7 cellular contexts compared by ENCODE assay signal in genomic region chr12:131681746-131682510, GRCh38. TPM values are rescaled to one million over a fixed set of nuclear protein-coding genes. Genes with fewer than 3 reads are reported as not detected.
DNase-seq lines count a peak whose midpoint lies in the region; ATAC-seq and TF ChIP-seq lines count a peak whose summit lies in the region.
"Not testable (repeated sequence)": the region's sequence is repeated elsewhere in the genome, so short reads cannot be mapped to it uniquely, and the experiment has no call there.

No MANE protein-coding gene starts in this region.

- not testable (repeated sequence) for H3K4me3 ChIP-seq in NB4 (ENCODE audit: low read depth, low read length)

- H3K36me3 Mint-ChIP-seq in T-helper 1 cell treated with Interleukin-12 subunit alpha and Interleukin-12 subunit beta and Interleukin-4 antibody, amounts not matched to agents 30 μg/mL and 1 μg/mL, for 36 hours (ENCODE audit: low read depth); nephron progenitor cell (ENCODE audit: low read depth): not testable (repeated sequence)

- DNase-seq in NB4 (ENCODE audit: low read depth) (peak; percentile 79), cardiac septum (ENCODE audit: low spot score) (peak; percentile 92), nephron progenitor cell (peak; percentile 79)
- peak; percentile 51 for DNase-seq in activated effector memory CD4-positive, alpha-beta T cell treated with anti-CD3 and anti-CD28 coated beads, Interleukin-2, amount 50 U/mL, for 16 hours

- peak; percentile 88 for ATAC-seq in GM18861 (IDR thresholded peaks at IDR 0.05; ENCODE audit: unreplicated experiment)
- peak; percentile 98 for ATAC-seq in HG02763 (IDR thresholded peaks at IDR 0.05; ENCODE audit: unreplicated experiment)

- H3K27me3 Mint-ChIP-seq in T-helper 1 cell treated with Interleukin-12 subunit alpha and Interleukin-12 subunit beta and Interleukin-4 antibody, amounts not matched to agents 30 μg/mL and 1 μg/mL, for 36 hours (ENCODE audit: low read depth) = not testable (repeated sequence)
- H3K27me3 Mint-ChIP-seq in nephron progenitor cell (ENCODE audit: low read depth, poor library complexity) = peaks cover 45% of the 10 kb centered on the region

- not testable (repeated sequence) for TF ChIP-seq POLR2A in NB4 (IDR thresholded peaks at IDR 0.05; ENCODE audit: extremely low read depth, insufficient read length)

- not testable (repeated sequence) for H3K9me3 Mint-ChIP-seq in T-helper 1 cell treated with Interleukin-12 subunit alpha and Interleukin-12 subunit beta and Interleukin-4 antibody, amounts not matched to agents 30 μg/mL and 1 μg/mL, for 36 hours; nephron progenitor cell

- intact Hi-C loops in cardiac septum (cut with DNase I) = not testable (repeated sequence)

- not testable (repeated sequence) for TF ChIP-seq CTCF in NB4 (IDR thresholded peaks at IDR 0.05; ENCODE audit: low read depth, low read length); nephron progenitor cell (IDR thresholded peaks at IDR 0.05)

- peak overlapping the region; percentile 64 for H3K4me3 Mint-ChIP-seq in T-helper 1 cell treated with Interleukin-12 subunit alpha and Interleukin-12 subunit beta and Interleukin-4 antibody, amounts not matched to agents 30 μg/mL and 1 μg/mL, for 36 hours
- peak overlapping the region; percentile 7 for H3K4me3 Mint-ChIP-seq in nephron progenitor cell

- peak overlapping the region; percentile 55 for H3K27ac Mint-ChIP-seq in T-helper 1 cell treated with Interleukin-12 subunit alpha and Interleukin-12 subunit beta and Interleukin-4 antibody, amounts not matched to agents 30 μg/mL and 1 μg/mL, for 36 hours
- H3K27ac Mint-ChIP-seq in nephron progenitor cell = not testable (repeated sequence)

- peaks cover 17% of the 10 kb centered on the region for H3K4me1 Mint-ChIP-seq in T-helper 1 cell treated with Interleukin-12 subunit alpha and Interleukin-12 subunit beta and Interleukin-4 antibody, amounts not matched to agents 30 μg/mL and 1 μg/mL, for 36 hours (ENCODE audit: low read depth)
- H3K4me1 Mint-ChIP-seq in nephron progenitor cell = peaks cover 26% of the 10 kb centered on the region

RNA-seq across cellular contexts. Expression of gene SFSWAP, which starts 29.0 kb away (rescaled TPM):
- 20.9 TPM for total RNA-seq in cardiac septum
